Comparison of ENCODE assay signal across 10 cellular contexts in the genomic region with DNA sequence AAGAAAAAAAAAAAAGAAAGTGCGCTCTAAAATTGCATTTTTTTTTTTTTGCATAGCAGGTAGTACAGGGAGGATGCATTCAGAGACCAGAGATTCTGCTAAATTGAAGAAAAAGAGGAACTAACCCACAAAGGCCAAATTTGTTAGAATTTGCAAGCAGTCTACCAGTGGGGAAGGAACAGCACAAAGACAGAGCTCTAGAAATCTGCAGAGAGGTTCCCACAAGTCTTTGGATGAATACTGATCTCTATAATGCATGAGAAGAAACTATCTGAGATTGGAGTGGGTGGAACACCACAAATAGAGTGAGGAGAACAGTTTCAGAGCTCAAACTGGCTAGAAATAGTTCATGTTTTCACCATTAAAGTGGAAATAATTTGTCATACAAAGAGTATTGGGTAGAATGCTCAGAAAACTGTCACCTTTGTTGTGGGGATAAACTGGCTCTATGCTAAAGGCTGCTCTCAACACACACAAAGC.
DNase-seq lines count a peak whose midpoint lies in the region; ATAC-seq and TF ChIP-seq lines count a peak whose summit lies in the region.
"Had no signal": no experiment of that assay in that cellular context is flagged by ENCODE, and none has a peak within 500 bp of the region (broad histone marks: within the 10 kb centered on the region; RNA-seq: fewer than 3 reads in every experiment).

No MANE protein-coding gene starts in this region.

- no peaks in the 10 kb centered on the region for H3K36me3 Mint-ChIP-seq in activated naive CD4-positive, alpha-beta T cell treated with anti-CD3 and anti-CD28 coated beads, Interleukin-2, amount 50 U/mL, for 24 hours
- H3K36me3 Mint-ChIP-seq in endodermal cell (ENCODE audit: low read depth): no peaks in the 10 kb centered on the region

- dilution Hi-C loops in mammary epithelial cell (cut with HindIII; ENCODE audit: low sequenced_read_pairs): no loop called here

- H3K27me3 ChIP-seq in endodermal cell (ENCODE audit: control insufficient read depth, insufficient read depth, low read length, poor library complexity, severe bottlenecking) (no peaks in the 10 kb centered on the region), HAP-1 (ENCODE audit: low read depth) (0 out of 2 replicates have a peak, but pooled peaks cover 3% of the 10 kb centered on the region), mammary epithelial cell (ENCODE audit: insufficient read depth, low read length) (peaks cover 2% of the 10 kb centered on the region)

- CTCF ChIA-PET in OCI-LY7 (lab: Charles Lee; ENCODE audit: unreplicated experiment): no interaction called here
- CTCF ChIA-PET in mammary epithelial cell (lab: Charles Lee; ENCODE audit: low non-redundant PET): no interaction called here

- no peak for DNase-seq in activated naive CD4-positive, alpha-beta T cell treated with Interleukin-2 at 50 U/mL for 16 hours
- DNase-seq in OCI-LY7 (ENCODE audit: low spot score) (peak; percentile 7), endodermal cell (no peak), HAP-1 (ENCODE audit: low spot score in 2 of 2) (no peak), mammary epithelial cell (no peak)
- DNase-seq in stimulated activated CD4-positive, alpha-beta T cell treated with anti-CD3 and anti-CD28 coated beads, Interleukin-12 subunit alpha, Interleukin-12 subunit beta, amount 100 ng/mL, for 4 hours: no peak
- DNase-seq: erythroblast, lower lobe of right lung had no signal

- TF ChIP-seq CTCF in OCI-LY7 (conservative IDR thresholded peaks at IDR 0.05; ENCODE audit: low read length) (no peak), endodermal cell (conservative IDR thresholded peaks at IDR 0.05) (no peak), mammary epithelial cell (conservative IDR thresholded peaks at IDR 0.05 in 1 of 2, IDR thresholded peaks at IDR 0.05 in 1 of 2; ENCODE audit: extremely low read depth in 1 of 2, insufficient read depth in 1 of 2, low read depth in 1 of 2, low read length in 2 of 2) (no peak)

- H3K9me2 ChIP-seq in OCI-LY7 (ENCODE audit: insufficient read depth, low read length): no peaks in the 10 kb centered on the region

- H3K9ac ChIP-seq in endodermal cell (ENCODE audit: extremely low read depth, low read length, poor library complexity, severe bottlenecking) (no peak overlapping the region), mammary epithelial cell (ENCODE audit: insufficient read depth, low read length) (no peak overlapping the region)

- BruUV-seq in OCI-LY7 (replicated peaks; lab: Mats Ljungman, UMichigan) (no TSS peak), mammary epithelial cell (replicated peaks; lab: Mats Ljungman, UMichigan) (no TSS peak)

- H3K36me3 ChIP-seq in OCI-LY7 (ENCODE audit: insufficient read depth, low read length) (no peaks in the 10 kb centered on the region), endodermal cell (ENCODE audit: control insufficient read depth, insufficient read depth, low read length) (no peaks in the 10 kb centered on the region), HAP-1 (replicated peaks) (no peaks in the 10 kb centered on the region), mammary epithelial cell (ENCODE audit: insufficient read depth, low read length) (no peaks in the 10 kb centered on the region)
- H3K36me3 ChIP-seq: lower lobe of right lung had no signal

- H3K4me2 ChIP-seq in OCI-LY7 (ENCODE audit: low read length) (no peak overlapping the region), mammary epithelial cell (ENCODE audit: insufficient read depth, low read depth, low read length) (no peak overlapping the region)

- POLR2A ChIA-PET in OCI-LY7 (lab: Charles Lee): interaction anchor here (0.9 kb wide), 1 partner anchor 301 kb away, joined by 5 read pairs; no protein-coding TSS in a partner anchor

- 97 to 100% methylated on average over 1 of the region's 1 CpG for WGBS in endodermal cell (ENCODE audit: insufficient coverage in 1 of 2, insufficient read length in 1 of 2), 2 experiments
- WGBS in mammary epithelial cell (ENCODE audit: low coverage, missing lambda C conversion rate): 75% methylated on average over 1 of the region's 1 CpG

- H3K27ac ChIP-seq in OCI-LY7 (ENCODE audit: low read depth, low read length, poor library complexity, severe bottlenecking) (no peak overlapping the region), endodermal cell (ENCODE audit: low read depth, low read length) (no peak overlapping the region), mammary epithelial cell (ENCODE audit: insufficient read depth, low read depth, low read length) (no peak overlapping the region)
- H3K27ac ChIP-seq: lower lobe of right lung had no signal

- H3K4me1 ChIP-seq in OCI-LY7 (ENCODE audit: insufficient read depth, low read length, poor library complexity, severe bottlenecking): no peaks in the 10 kb centered on the region
- H3K4me1 ChIP-seq in endodermal cell (ENCODE audit: control insufficient read depth, insufficient read depth, low read length): no peaks in the 10 kb centered on the region
- H3K4me1 ChIP-seq in HAP-1: no peaks in the 10 kb centered on the region
- no peaks in the 10 kb centered on the region for H3K4me1 ChIP-seq in mammary epithelial cell (ENCODE audit: insufficient read depth, low read length)
- H3K4me1 ChIP-seq: lower lobe of right lung had no signal

- H4K20me1 ChIP-seq in OCI-LY7 (ENCODE audit: insufficient read depth, low read length): no peaks in the 10 kb centered on the region; the same call in 1 of the 2 replicates
- H4K20me1 ChIP-seq in mammary epithelial cell (ENCODE audit: insufficient read depth, low read length): no peaks in the 10 kb centered on the region

- peak; percentile 96 for ATAC-seq in HG02884 (IDR thresholded peaks at IDR 0.05; ENCODE audit: unreplicated experiment)
- ATAC-seq: lower lobe of right lung had no signal

- H3K9me3 ChIP-seq in OCI-LY7 (ENCODE audit: low read length): no peaks in the 10 kb centered on the region
- no peaks in the 10 kb centered on the region for H3K9me3 ChIP-seq in endodermal cell (ENCODE audit: control insufficient read depth, low read length)
- H3K9me3 ChIP-seq in HAP-1: no peaks in the 10 kb centered on the region
- H3K9me3 ChIP-seq in mammary epithelial cell (replicated peaks; ENCODE audit: insufficient read depth, low read length): no peaks in the 10 kb centered on the region
- H3K9me3 ChIP-seq: lower lobe of right lung had no signal

- H3K4me3 ChIP-seq in OCI-LY7 (ENCODE audit: low read depth, low read length, poor library complexity, severe bottlenecking) (no peak overlapping the region), endodermal cell (ENCODE audit: low read length) (no peak overlapping the region), HAP-1 (no peak overlapping the region), mammary epithelial cell (replicated peaks in 1 of 3; ENCODE audit: insufficient read depth in 1 of 3, low read depth in 2 of 3, low read length in 3 of 3) (no peak overlapping the region)
- H3K4me3 ChIP-seq: lower lobe of right lung had no signal

- peak overlapping the region; percentile 93 for H3K27ac Mint-ChIP-seq in activated naive CD4-positive, alpha-beta T cell treated with anti-CD3 and anti-CD28 coated beads, Interleukin-2, amount 50 U/mL, for 24 hours
- H3K27ac Mint-ChIP-seq in endodermal cell: no peak overlapping the region

- H3K9me3 Mint-ChIP-seq in activated naive CD4-positive, alpha-beta T cell treated with anti-CD3 and anti-CD28 coated beads, Interleukin-2, amount 50 U/mL, for 24 hours: no peaks in the 10 kb centered on the region
- no peaks in the 10 kb centered on the region for H3K9me3 Mint-ChIP-seq in endodermal cell

- in situ Hi-C loops in HAP-1 (cut with MboI; ENCODE audit: low sequenced_read_pairs): no loop called here
- in situ Hi-C loops in mammary epithelial cell (cut with MboI; ENCODE audit: low sequenced_read_pairs in 2 of 2): no loop called here

- H2AFZ ChIP-seq in OCI-LY7 (ENCODE audit: low read length) (no peak overlapping the region), mammary epithelial cell (ENCODE audit: low read depth, low read length) (no peak overlapping the region)

- H3K4me3 Mint-ChIP-seq in activated naive CD4-positive, alpha-beta T cell treated with anti-CD3 and anti-CD28 coated beads, Interleukin-2, amount 50 U/mL, for 24 hours: peak overlapping the region; percentile 46
- H3K4me3 Mint-ChIP-seq in endodermal cell: no peak overlapping the region

- H3K4me1 Mint-ChIP-seq in activated naive CD4-positive, alpha-beta T cell treated with anti-CD3 and anti-CD28 coated beads, Interleukin-2, amount 50 U/mL, for 24 hours: peaks cover 28% of the 10 kb centered on the region
- H3K4me1 Mint-ChIP-seq in endodermal cell: peaks cover 4% of the 10 kb centered on the region

- H3K79me2 ChIP-seq in OCI-LY7 (ENCODE audit: insufficient read depth, low read depth, low read length) (no peaks in the 10 kb centered on the region), mammary epithelial cell (ENCODE audit: insufficient read depth, low read length) (no peaks in the 10 kb centered on the region)

- H3K27me3 Mint-ChIP-seq in activated naive CD4-positive, alpha-beta T cell treated with anti-CD3 and anti-CD28 coated beads, Interleukin-2, amount 50 U/mL, for 24 hours: no peaks in the 10 kb centered on the region
- H3K27me3 Mint-ChIP-seq in endodermal cell (ENCODE audit: insufficient read depth): no peaks in the 10 kb centered on the region

- intact Hi-C loops in OCI-LY7 (cut with micrococcal nuclease; ENCODE audit: unreplicated experiment): no loop called here
- intact Hi-C loops in mammary epithelial cell (cut with micrococcal nuclease): no loop called here
